11 cellular contexts compared by ENCODE assay signal in the genomic region with DNA sequence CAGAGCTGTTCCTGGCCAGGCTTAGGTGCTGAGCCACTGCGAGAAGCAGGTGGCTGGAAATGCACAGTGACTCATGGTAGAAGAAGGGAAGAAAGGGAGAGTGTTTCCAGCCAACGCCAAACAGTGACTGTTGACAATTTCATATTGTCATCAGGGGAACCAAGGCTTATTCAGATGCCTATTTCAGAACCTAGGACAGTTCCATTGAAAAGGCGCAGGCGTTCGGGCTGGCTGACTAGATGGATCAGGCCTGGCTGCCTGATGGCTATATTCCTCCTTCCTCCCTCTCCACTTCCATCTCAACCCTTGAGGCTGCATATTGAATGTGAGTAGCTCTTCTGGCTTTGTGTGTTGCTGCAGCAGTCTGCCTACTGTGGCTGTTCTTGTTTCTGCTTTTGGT.
A peak's percentile ranks its signal among the peaks of the same experiment; 100 is the strongest.
DNase-seq lines count a peak whose midpoint lies in the region; FAIRE-seq and TF ChIP-seq lines count a peak whose summit lies in the region.
"Had no signal": no experiment of that assay in that cellular context is flagged by ENCODE, and none has a peak within 500 bp of the region (broad histone marks: within the 10 kb centered on the region; RNA-seq: fewer than 3 reads in every experiment).

No MANE protein-coding gene starts in this region.

- no peaks in the 10 kb centered on the region for H3K4me1 Mint-ChIP-seq in endodermal cell
- H3K4me1 Mint-ChIP-seq: activated CD4-positive, alpha-beta T cell treated with anti-CD3 and anti-CD28 coated beads for 36 hours; activated naive CD8-positive, alpha-beta T cell treated with anti-CD3 and anti-CD28 coated beads, Interleukin-2, amount 10 ng/mL, durations not matched to agents 7 days and 5 days had no signal

- H3K27ac ChIP-seq in GM23248 (no peak overlapping the region), endodermal cell (ENCODE audit: low read depth, low read length) (no peak overlapping the region), vagina (no peak overlapping the region)
- H3K27ac ChIP-seq: gastroesophageal sphincter had no signal

- no peaks in the 10 kb centered on the region for H3K79me2 ChIP-seq in GM23248 (ENCODE audit: insufficient read depth)

- H3K27me3 Mint-ChIP-seq in endodermal cell (ENCODE audit: insufficient read depth) = no peaks in the 10 kb centered on the region

- H3K4me3 Mint-ChIP-seq in endodermal cell = no peak overlapping the region
- H3K4me3 Mint-ChIP-seq: activated CD4-positive, alpha-beta T cell treated with anti-CD3 and anti-CD28 coated beads for 36 hours; activated naive CD8-positive, alpha-beta T cell treated with anti-CD3 and anti-CD28 coated beads, Interleukin-2, amount 10 ng/mL, durations not matched to agents 7 days and 5 days; IgD-negative memory B cell had no signal

- intact Hi-C loops in vagina (cut with DNase I) = no loop called here

- no peak overlapping the region for H3K27ac Mint-ChIP-seq in endodermal cell
- H3K27ac Mint-ChIP-seq: activated CD4-positive, alpha-beta T cell treated with anti-CD3 and anti-CD28 coated beads for 36 hours; activated naive CD8-positive, alpha-beta T cell treated with anti-CD3 and anti-CD28 coated beads, Interleukin-2, amount 10 ng/mL, durations not matched to agents 7 days and 5 days; IgD-negative memory B cell had no signal

- no peaks in the 10 kb centered on the region for H3K9me2 ChIP-seq in GM23248 (ENCODE audit: insufficient read depth)

- FAIRE-seq in GM12891 (lab: Jason Lieb, UNC) = no peak

- H3K4me3 ChIP-seq in GM23248 (no peak overlapping the region), NT2/D1 (ENCODE audit: insufficient read length, low read depth) (no peak overlapping the region), endodermal cell (ENCODE audit: low read length) (no peak overlapping the region), vagina (no peak overlapping the region)
- H3K4me3 ChIP-seq: gastroesophageal sphincter had no signal

- in situ Hi-C loops in GM23248 (cut with MboI) = no loop called here

- no peaks in the 10 kb centered on the region for H3K36me3 ChIP-seq in GM23248 (ENCODE audit: low read depth)
- no peaks in the 10 kb centered on the region for H3K36me3 ChIP-seq in NT2/D1 (ENCODE audit: insufficient read depth, insufficient read length, low read length)
- H3K36me3 ChIP-seq in endodermal cell (ENCODE audit: control insufficient read depth, insufficient read depth, low read length) = no peaks in the 10 kb centered on the region
- no peaks in the 10 kb centered on the region for H3K36me3 ChIP-seq in vagina
- H3K36me3 ChIP-seq: gastroesophageal sphincter had no signal

- H3K9ac ChIP-seq in GM23248 (no peak overlapping the region), NT2/D1 (ENCODE audit: insufficient read length, low read depth) (no peak overlapping the region), endodermal cell (ENCODE audit: extremely low read depth, low read length, poor library complexity, severe bottlenecking) (no peak overlapping the region)

- TF ChIP-seq CTCF in endodermal cell (conservative IDR thresholded peaks at IDR 0.05) (no peak), vagina (IDR thresholded peaks at IDR 0.05) (no peak)

- H3K4me1 ChIP-seq in GM23248 (ENCODE audit: insufficient read depth) (no peaks in the 10 kb centered on the region), NT2/D1 (ENCODE audit: insufficient read depth, insufficient read length) (no peaks in the 10 kb centered on the region), endodermal cell (ENCODE audit: control insufficient read depth, insufficient read depth, low read length) (no peaks in the 10 kb centered on the region), vagina (no peaks in the 10 kb centered on the region)
- H3K4me1 ChIP-seq: gastroesophageal sphincter had no signal

- 9 to 19% methylated on average over 5 of the region's 5 CpGs for WGBS in GM23248 (ENCODE audit: low coverage in 1 of 2, low lambda C conversion rate in 2 of 2, missing lambda C conversion rate in 2 of 2), 2 experiments
- 38 to 40% methylated on average over 1 to 5 of the region's 5 CpGs for WGBS in endodermal cell (ENCODE audit: insufficient coverage in 1 of 2, insufficient read length in 1 of 2), 2 experiments

- H2AFZ ChIP-seq in GM23248 = no peak overlapping the region

- no peak for TF ChIP-seq POLR2A in GM12891 (IDR thresholded peaks at IDR 0.05; ENCODE audit: low read depth, low read length)
- no peak for TF ChIP-seq POLR2A in vagina (IDR thresholded peaks at IDR 0.05)

- no peaks in the 10 kb centered on the region for H3F3A ChIP-seq in GM23248 (ENCODE audit: insufficient read depth)

- H3K36me3 Mint-ChIP-seq in endodermal cell (ENCODE audit: low read depth) = no peaks in the 10 kb centered on the region
- H3K36me3 Mint-ChIP-seq: activated naive CD8-positive, alpha-beta T cell treated with anti-CD3 and anti-CD28 coated beads, Interleukin-2, amount 10 ng/mL, durations not matched to agents 7 days and 5 days; IgD-negative memory B cell had no signal

- no peaks in the 10 kb centered on the region for H3K27me3 ChIP-seq in GM23248 (replicated peaks; ENCODE audit: insufficient read depth)
- no peaks in the 10 kb centered on the region for H3K27me3 ChIP-seq in NT2/D1 (ENCODE audit: insufficient read depth, insufficient read length)
- no peaks in the 10 kb centered on the region for H3K27me3 ChIP-seq in endodermal cell (ENCODE audit: control insufficient read depth, insufficient read depth, low read length, poor library complexity, severe bottlenecking)
- no peaks in the 10 kb centered on the region for H3K27me3 ChIP-seq in vagina
- H3K27me3 ChIP-seq: gastroesophageal sphincter had no signal

- DNase-seq in GM23248 (peak; percentile 14), NT2/D1 (ENCODE audit: low read depth, low spot score) (peak; percentile 5), endodermal cell (peak; percentile 69), occipital lobe (lab: John Stamatoyannopoulos, UW) (peak; percentile 5), GM12891 (ENCODE audit: insufficient read length, low spot score) (no peak), vagina (ENCODE audit: extremely low spot score in 2 of 2) (no peak)
- DNase-seq in stimulated activated CD4-positive, alpha-beta T cell treated with anti-CD3 and anti-CD28 coated beads, Interleukin-4, amount 100 ng/mL, for 4 hours = no peak
- DNase-seq: activated CD4-positive, alpha-beta T cell treated with anti-CD3 and anti-CD28 coated beads for 36 hours; activated naive CD8-positive, alpha-beta T cell treated with anti-CD3 and anti-CD28 coated beads, Interleukin-2, amount 10 ng/mL, durations not matched to agents 7 days and 5 days had no signal

- H3K9me3 ChIP-seq in GM23248 (ENCODE audit: low read depth) (no peaks in the 10 kb centered on the region), NT2/D1 (ENCODE audit: insufficient read depth, low read length) (no peaks in the 10 kb centered on the region), endodermal cell (ENCODE audit: control insufficient read depth, low read length) (no peaks in the 10 kb centered on the region), vagina (no peaks in the 10 kb centered on the region)
- H3K9me3 ChIP-seq: gastroesophageal sphincter had no signal

- no peak overlapping the region for H3K4me2 ChIP-seq in GM23248 (ENCODE audit: unreplicated experiment)

- peaks cover 16% of the 10 kb centered on the region for H3K9me3 Mint-ChIP-seq in endodermal cell
- H3K9me3 Mint-ChIP-seq: activated naive CD8-positive, alpha-beta T cell treated with anti-CD3 and anti-CD28 coated beads, Interleukin-2, amount 10 ng/mL, durations not matched to agents 7 days and 5 days; IgD-negative memory B cell had no signal

- H4K20me1 ChIP-seq in GM23248 (ENCODE audit: insufficient read depth) = no peaks in the 10 kb centered on the region

TF ChIP-seq in GM12891, 5 proteins besides CTCF, POLR2A, EP300 and RAD21:
- TF ChIP-seq POLR2AphosphoS5 (IDR thresholded peaks at IDR 0.05; ENCODE audit: low read depth, low read length) (no peak), TAF1 (IDR thresholded peaks at IDR 0.05; ENCODE audit: low read depth, low read length) (no peak), POU2F2 (IDR thresholded peaks at IDR 0.05; ENCODE audit: low read depth, low read length) (no peak), SPI1 (IDR thresholded peaks at IDR 0.05; ENCODE audit: low read depth, low read length) (no peak), PAX5 (IDR thresholded peaks at IDR 0.05; ENCODE audit: insufficient read depth, low read length, severe bottlenecking) (no peak)
TF ChIP-seq in GM12891: peak in this region for 0.

Comparison
In these comparisons a context has a peak if more than half of its experiments do, and no peak if none do; other contexts are left out.
1. DNase-seq: peak in GM23248 (single experiment), NT2/D1 (single experiment), endodermal cell (single experiment) and occipital lobe (single experiment); none in stimulated activated CD4-positive, alpha-beta T cell treated with anti-CD3 and anti-CD28 coated beads, Interleukin-4, amount 100 ng/mL, for 4 hours (0 of 2), GM12891 (single experiment) and vagina (0 of 2).